In genomic region chr1:211935448-211935970, GRCh38 we compare ENCODE assay signal across 8 cellular contexts.
DNase-seq lines count a peak whose midpoint lies in the region; ATAC-seq and TF ChIP-seq lines count a peak whose summit lies in the region.

No MANE protein-coding gene starts in this region.

- H3K27ac ChIP-seq in CD8-positive, alpha-beta memory T cell (ENCODE audit: low read depth, low read length) = no peak overlapping the region

- H3K9me3 ChIP-seq in CD8-positive, alpha-beta memory T cell (ENCODE audit: low read length) = no peaks in the 10 kb centered on the region

- no peak for DNase-seq in CD8-positive, alpha-beta memory T cell
- peak; percentile 82 for DNase-seq in activated naive CD8-positive, alpha-beta T cell treated with anti-CD3 and anti-CD28 coated beads for 36 hours
- no peak for DNase-seq in SHP77 (lab: John Stamatoyannopoulos, UW)
- DNase-seq in OCI-M2 (lab: John Stamatoyannopoulos, UW; ENCODE audit: unreplicated experiment) = no peak
- no peak for DNase-seq in omental fat pad (ENCODE audit: low spot score)
- DNase-seq in effector CD8-positive, alpha-beta T cell (lab: John Stamatoyannopoulos, UW) = no peak

- no peak overlapping the region for H3K4me3 ChIP-seq in CD8-positive, alpha-beta memory T cell (ENCODE audit: low read length)

- H3K36me3 ChIP-seq in CD8-positive, alpha-beta memory T cell (ENCODE audit: insufficient read depth, low read length) = no peaks in the 10 kb centered on the region

- no peaks in the 10 kb centered on the region for H3K27me3 ChIP-seq in CD8-positive, alpha-beta memory T cell (ENCODE audit: insufficient read depth, low read length, poor library complexity, severe bottlenecking)

- H3K27me3 Mint-ChIP-seq in CD8-positive, alpha-beta memory T cell = peaks cover 3 to 4% of the 10 kb centered on the region in 2 donors
- peaks cover 4% of the 10 kb centered on the region for H3K27me3 Mint-ChIP-seq in activated naive CD8-positive, alpha-beta T cell treated with anti-CD3 and anti-CD28 coated beads for 36 hours

- peak overlapping the region in 6 of 8 donors; percentile 8 to 86 (median 41) for H3K27ac Mint-ChIP-seq in CD8-positive, alpha-beta memory T cell
- peak overlapping the region; percentile 70 for H3K27ac Mint-ChIP-seq in activated naive CD8-positive, alpha-beta T cell treated with anti-CD3 and anti-CD28 coated beads for 36 hours

- no peak for TF ChIP-seq CTCF in omental fat pad (IDR thresholded peaks at IDR 0.05)

- POLR2A ChIA-PET in CD8-positive, alpha-beta memory T cell (lab: Charles Lee) = no interaction called here

- H3K9me3 Mint-ChIP-seq in CD8-positive, alpha-beta memory T cell = no peaks in the 10 kb centered on the region
- no peaks in the 10 kb centered on the region for H3K9me3 Mint-ChIP-seq in activated naive CD8-positive, alpha-beta T cell treated with anti-CD3 and anti-CD28 coated beads for 36 hours

- peaks cover 20% of the 10 kb centered on the region for H3K4me1 ChIP-seq in CD8-positive, alpha-beta memory T cell (ENCODE audit: insufficient read depth, low read length)

- CTCF ChIA-PET in CD8-positive, alpha-beta memory T cell (lab: Charles Lee) = no interaction called here

- H3K4me1 Mint-ChIP-seq in CD8-positive, alpha-beta memory T cell = peaks cover 20 to 44% (median 39%) of the 10 kb centered on the region in 3 donors
- H3K4me1 Mint-ChIP-seq in activated naive CD8-positive, alpha-beta T cell treated with anti-CD3 and anti-CD28 coated beads for 36 hours = peaks cover 60% of the 10 kb centered on the region

- peak overlapping the region in 6 of 7 donors; percentile 20 to 83 (median 54) for H3K4me3 Mint-ChIP-seq in CD8-positive, alpha-beta memory T cell
- peak overlapping the region; percentile 49 for H3K4me3 Mint-ChIP-seq in activated naive CD8-positive, alpha-beta T cell treated with anti-CD3 and anti-CD28 coated beads for 36 hours

- peak; percentile 72 for ATAC-seq in GM19452 (IDR thresholded peaks at IDR 0.05; ENCODE audit: unreplicated experiment)
- peak; percentile 75 for ATAC-seq in HG03159 (IDR thresholded peaks at IDR 0.05; ENCODE audit: unreplicated experiment)
- no peak for ATAC-seq in omental fat pad (ENCODE audit: low FRiP score)

- H3K36me3 Mint-ChIP-seq in CD8-positive, alpha-beta memory T cell = no peaks in the 10 kb centered on the region
- H3K36me3 Mint-ChIP-seq in activated naive CD8-positive, alpha-beta T cell treated with anti-CD3 and anti-CD28 coated beads for 36 hours = peaks cover 2% of the 10 kb centered on the region
